8 cellular contexts compared by ENCODE assay signal in genomic region chr11:74988541-74989268, GRCh38. TPM values are rescaled to one million over a fixed set of nuclear protein-coding genes. Genes with fewer than 3 reads are reported as not detected.
A peak's percentile ranks its signal among the peaks of the same experiment; 100 is the strongest.
DNase-seq lines count a peak whose midpoint lies in the region; ATAC-seq and TF ChIP-seq lines count a peak whose summit lies in the region.

A gene with protein sequence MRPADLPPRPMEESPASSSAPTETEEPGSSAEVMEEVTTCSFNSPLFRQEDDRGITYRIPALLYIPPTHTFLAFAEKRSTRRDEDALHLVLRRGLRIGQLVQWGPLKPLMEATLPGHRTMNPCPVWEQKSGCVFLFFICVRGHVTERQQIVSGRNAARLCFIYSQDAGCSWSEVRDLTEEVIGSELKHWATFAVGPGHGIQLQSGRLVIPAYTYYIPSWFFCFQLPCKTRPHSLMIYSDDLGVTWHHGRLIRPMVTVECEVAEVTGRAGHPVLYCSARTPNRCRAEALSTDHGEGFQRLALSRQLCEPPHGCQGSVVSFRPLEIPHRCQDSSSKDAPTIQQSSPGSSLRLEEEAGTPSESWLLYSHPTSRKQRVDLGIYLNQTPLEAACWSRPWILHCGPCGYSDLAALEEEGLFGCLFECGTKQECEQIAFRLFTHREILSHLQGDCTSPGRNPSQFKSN (plus strand): TSS chr11:74988933. CDS start chr11:74989061, 128 bp downstream.

- peaks cover 30% of the 10 kb centered on the region for H3K4me1 Mint-ChIP-seq in activated T-helper 1 cell treated with anti-CD3 and anti-CD28 coated beads, Interleukin-12 subunit alpha, Interleukin-12 subunit beta, Interleukin-2, Interleukin-4 antibody, amounts not matched to agents 30 ng/mL and 10 ng/mL and 1 ng/mL, durations not matched to agents 14 hours and 24 hours and 36 hours (ENCODE audit: low read depth)
- peaks cover 15 to 23% of the 10 kb centered on the region in 2 donors for H3K4me1 Mint-ChIP-seq in natural killer cell treated with Interleukin-12 subunit alpha and Interleukin-12 subunit beta and Interleukin-15 and Interleukin-18, amount 100 ng/mL, for 72 hours (ENCODE audit: low read depth in 2 of 2)

- peak within 1 kb of the TSS; percentile 17; the same call in 1 of the 2 replicates for H2AFZ ChIP-seq in Karpas-422 (ENCODE audit: low read length)

- H3K79me2 ChIP-seq in DOHH2 (ENCODE audit: control insufficient read depth, low read length), result peaks cover 47% of the 10 kb centered on the region
- peaks cover 57% of the 10 kb centered on the region for H3K79me2 ChIP-seq in Karpas-422 (ENCODE audit: low read length)

- H3K36me3 Mint-ChIP-seq in activated T-helper 1 cell treated with anti-CD3 and anti-CD28 coated beads, Interleukin-12 subunit alpha, Interleukin-12 subunit beta, Interleukin-2, Interleukin-4 antibody, amounts not matched to agents 30 ng/mL and 10 ng/mL and 1 ng/mL, durations not matched to agents 14 hours and 24 hours and 36 hours (ENCODE audit: low read depth), result peaks cover 6% of the 10 kb centered on the region
- no peaks in the 10 kb centered on the region for H3K36me3 Mint-ChIP-seq in natural killer cell treated with Interleukin-12 subunit alpha and Interleukin-12 subunit beta and Interleukin-15 and Interleukin-18, amount 100 ng/mL, for 72 hours

- peak within 1 kb of the TSS; percentile 99 for H3K9ac ChIP-seq in Karpas-422 (ENCODE audit: low read length)

- TF ChIP-seq CTCF in DOHH2 (IDR thresholded peaks at IDR 0.05; ENCODE audit: low read depth, low read length, poor library complexity, severe bottlenecking), result no peak

- no peaks in the 10 kb centered on the region for H3K27me3 Mint-ChIP-seq in activated T-helper 1 cell treated with anti-CD3 and anti-CD28 coated beads, Interleukin-12 subunit alpha, Interleukin-12 subunit beta, Interleukin-2, Interleukin-4 antibody, amounts not matched to agents 30 ng/mL and 10 ng/mL and 1 ng/mL, durations not matched to agents 14 hours and 24 hours and 36 hours (ENCODE audit: insufficient read depth)
- H3K27me3 Mint-ChIP-seq in natural killer cell treated with Interleukin-12 subunit alpha and Interleukin-12 subunit beta and Interleukin-15 and Interleukin-18, amount 100 ng/mL, for 72 hours, result no peaks in the 10 kb centered on the region

- peaks cover 41% of the 10 kb centered on the region for H3K4me1 ChIP-seq in DOHH2 (ENCODE audit: control insufficient read depth, low read length)
- peaks cover 60% of the 10 kb centered on the region for H3K4me1 ChIP-seq in Karpas-422 (ENCODE audit: low read length)

- peaks cover 25% of the 10 kb centered on the region for H3K36me3 ChIP-seq in DOHH2 (ENCODE audit: control insufficient read depth, low read length)
- H3K36me3 ChIP-seq in Karpas-422 (ENCODE audit: insufficient read depth, low read length), result peaks cover 4% of the 10 kb centered on the region

- H4K20me1 ChIP-seq in DOHH2 (ENCODE audit: control insufficient read depth, insufficient read depth, low read depth, low read length), result no peaks in the 10 kb centered on the region; the same call in 1 of the 2 replicates
- H4K20me1 ChIP-seq in Karpas-422 (ENCODE audit: insufficient read depth, low read depth, low read length), result peaks cover 2% of the 10 kb centered on the region; the same call in 1 of the 2 replicates

- DNase-seq in Karpas-422, result peak; percentile 97
- peak; percentile 82 for DNase-seq in RKO (ENCODE audit: low spot score)
- DNase-seq in activated T-helper 1 cell treated with anti-CD3 and anti-CD28 coated beads, Interleukin-12 subunit alpha, Interleukin-12 subunit beta, Interleukin-2, Interleukin-4 antibody, amounts not matched to agents 30 ng/mL and 10 ng/mL and 1 ng/mL, durations not matched to agents 14 hours and 24 hours and 36 hours (ENCODE audit: low spot score), result peak; percentile 79
- peak; percentile 69 for DNase-seq in fibroblast of peridontal ligament (ENCODE audit: extremely low read depth)
- DNase-seq in natural killer cell treated with Interleukin-12 subunit alpha and Interleukin-12 subunit beta and Interleukin-15 and Interleukin-18, amount 100 ng/mL, for 72 hours (ENCODE audit: low spot score), result peak; percentile 90
- DNase-seq in stimulated activated naive CD8-positive, alpha-beta T cell treated with anti-CD3 and anti-CD28 coated beads, Interleukin-15, Interleukin-2, amounts not matched to agents 100 U/mL and 50 U/mL, for 24 hours, result peak; percentile 87

- H3K4me2 ChIP-seq in DOHH2 (ENCODE audit: low read length), result peak within 1 kb of the TSS; percentile 90
- H3K4me2 ChIP-seq in Karpas-422 (ENCODE audit: low read depth, low read length, poor library complexity, severe bottlenecking), result peak within 1 kb of the TSS; percentile 99

- H3K27me3 ChIP-seq in DOHH2 (ENCODE audit: control insufficient read depth, low read length) (no peaks in the 10 kb centered on the region), Karpas-422 (ENCODE audit: low read length) (no peaks in the 10 kb centered on the region)

- intact Hi-C loops in activated T-helper 1 cell treated with anti-CD3 and anti-CD28 coated beads, Interleukin-12 subunit alpha, Interleukin-12 subunit beta, Interleukin-2, Interleukin-4 antibody, amounts not matched to agents 30 ng/mL and 10 ng/mL and 1 ng/mL, durations not matched to agents 14 hours and 24 hours and 36 hours (cut with micrococcal nuclease), result loop anchor here (1.0 to 2.0 kb wide), 4 partner anchors 39 to 412 kb away; partner anchors contain the start of genes POLD3, SPCS2 and XRRA1

- peak within 1 kb of the TSS; percentile 98 for H3K4me3 ChIP-seq in DOHH2 (ENCODE audit: low read length)
- H3K4me3 ChIP-seq in Karpas-422 (ENCODE audit: low read length), result peak within 1 kb of the TSS; percentile 96

- no peaks in the 10 kb centered on the region for H3K9me3 Mint-ChIP-seq in activated T-helper 1 cell treated with anti-CD3 and anti-CD28 coated beads, Interleukin-12 subunit alpha, Interleukin-12 subunit beta, Interleukin-2, Interleukin-4 antibody, amounts not matched to agents 30 ng/mL and 10 ng/mL and 1 ng/mL, durations not matched to agents 14 hours and 24 hours and 36 hours
- no peaks in the 10 kb centered on the region for H3K9me3 Mint-ChIP-seq in natural killer cell treated with Interleukin-12 subunit alpha and Interleukin-12 subunit beta and Interleukin-15 and Interleukin-18, amount 100 ng/mL, for 72 hours

- H3F3A ChIP-seq in DOHH2 (ENCODE audit: control insufficient read depth, insufficient read depth), result peaks cover 19% of the 10 kb centered on the region

- peak; percentile 79 for ATAC-seq in GM21825 (IDR thresholded peaks at IDR 0.05; ENCODE audit: unreplicated experiment)
- peak; percentile 98 to 99 for ATAC-seq in natural killer cell treated with Interleukin-12 subunit alpha and Interleukin-12 subunit beta and Interleukin-15 and Interleukin-18, amount 100 ng/mL, for 72 hours
- peak; percentile 98 for ATAC-seq in stimulated activated naive CD8-positive, alpha-beta T cell treated with anti-CD3 and anti-CD28 coated beads, Interleukin-15, Interleukin-2, amounts not matched to agents 100 U/mL and 50 U/mL, for 24 hours

- peak within 1 kb of the TSS; percentile 94 for H3K4me3 Mint-ChIP-seq in activated T-helper 1 cell treated with anti-CD3 and anti-CD28 coated beads, Interleukin-12 subunit alpha, Interleukin-12 subunit beta, Interleukin-2, Interleukin-4 antibody, amounts not matched to agents 30 ng/mL and 10 ng/mL and 1 ng/mL, durations not matched to agents 14 hours and 24 hours and 36 hours
- H3K4me3 Mint-ChIP-seq in natural killer cell treated with Interleukin-12 subunit alpha and Interleukin-12 subunit beta and Interleukin-15 and Interleukin-18, amount 100 ng/mL, for 72 hours, result peak within 1 kb of the TSS; percentile 84

- no peaks in the 10 kb centered on the region for H3K9me3 ChIP-seq in DOHH2 (ENCODE audit: control insufficient read depth, insufficient read depth, low read length)
- no peaks in the 10 kb centered on the region for H3K9me3 ChIP-seq in Karpas-422 (ENCODE audit: low read length)

- H3K27ac ChIP-seq in DOHH2 (ENCODE audit: low read depth, low read length), result peak within 1 kb of the TSS; percentile 80
- peak within 1 kb of the TSS; percentile 95 for H3K27ac ChIP-seq in Karpas-422 (ENCODE audit: low read length)

- H3K9me2 ChIP-seq in DOHH2 (replicated peaks; ENCODE audit: control insufficient read depth, low read length) (no peaks in the 10 kb centered on the region), Karpas-422 (replicated peaks; ENCODE audit: insufficient read depth, low read length) (no peaks in the 10 kb centered on the region)

- peak within 1 kb of the TSS; percentile 81 for H3K27ac Mint-ChIP-seq in activated T-helper 1 cell treated with anti-CD3 and anti-CD28 coated beads, Interleukin-12 subunit alpha, Interleukin-12 subunit beta, Interleukin-2, Interleukin-4 antibody, amounts not matched to agents 30 ng/mL and 10 ng/mL and 1 ng/mL, durations not matched to agents 14 hours and 24 hours and 36 hours
- peak within 1 kb of the TSS; percentile 81 to 93 for H3K27ac Mint-ChIP-seq in natural killer cell treated with Interleukin-12 subunit alpha and Interleukin-12 subunit beta and Interleukin-15 and Interleukin-18, amount 100 ng/mL, for 72 hours

RNA-seq across cellular contexts. Expression of the gene that starts here (rescaled TPM):
- 103 and 133 TPM in 2 replicates for total RNA-seq in Karpas-422 (2014; rRNA removed; shearing (Covaris generic); ENCODE audit: low replicate concordance)
- 16.3 and 16.9 TPM in 2 replicates for total RNA-seq in activated T-helper 1 cell treated with anti-CD3 and anti-CD28 coated beads, Interleukin-12 subunit alpha, Interleukin-12 subunit beta, Interleukin-2, Interleukin-4 antibody, amounts not matched to agents 30 ng/mL and 10 ng/mL and 1 ng/mL, durations not matched to agents 14 hours and 24 hours and 36 hours
- total RNA-seq in natural killer cell treated with Interleukin-12 subunit alpha and Interleukin-12 subunit beta and Interleukin-15 and Interleukin-18, amount 100 ng/mL, for 72 hours, result 10 to 100 TPM; 17.8 to 35.0 TPM

Comparison
In these comparisons a context has a peak if more than half of its experiments do, and no peak if none do; other contexts are left out.
1. Peak in every context shown above with its lines: DNase-seq, ATAC-seq, H3K4me3 ChIP-seq and H3K27ac ChIP-seq.